10 cellular contexts compared by ENCODE assay signal in genomic region chr15:92915766-92916435, GRCh38. TPM values are rescaled to one million over a fixed set of nuclear protein-coding genes. Genes with fewer than 3 reads are reported as not detected.
DNase-seq lines count a peak whose midpoint lies in the region; ATAC-seq and TF ChIP-seq lines count a peak whose summit lies in the region.
"Had no signal": no experiment of that assay in that cellular context is flagged by ENCODE, and none has a peak within 500 bp of the region (broad histone marks: within the 10 kb centered on the region; RNA-seq: fewer than 3 reads in every experiment).

No MANE protein-coding gene starts in this region.

- no peaks in the 10 kb centered on the region for H3K27me3 ChIP-seq in BLaER1 treated with 17β-estradiol and CSF1 and Interleukin-3, amounts not matched to agents 10 nM and 100 nM
- no peaks in the 10 kb centered on the region for H3K27me3 ChIP-seq in OCI-LY3 (ENCODE audit: low read depth, low read length)
- no peaks in the 10 kb centered on the region for H3K27me3 ChIP-seq in colonic mucosa
- H3K27me3 ChIP-seq in neuronal stem cell (ENCODE audit: control insufficient read depth in 3 of 3, insufficient read depth in 3 of 3, low read depth in 1 of 3, low read length in 3 of 3), result no peaks in the 10 kb centered on the region

- H2BK15ac ChIP-seq in neuronal stem cell (ENCODE audit: low read length), result no peak overlapping the region

- H3K9me3 ChIP-seq in BLaER1 treated with 17β-estradiol and CSF1 and Interleukin-3, amounts not matched to agents 10 nM and 100 nM (replicated peaks in 1 of 11), result peaks cover 0 to 10% (median 0%) of the 10 kb centered on the region in 11 experiments; a peak in 2 of 22 replicates
- no peaks in the 10 kb centered on the region for H3K9me3 ChIP-seq in OCI-LY3 (ENCODE audit: insufficient read depth, low read length)
- H3K9me3 ChIP-seq in colonic mucosa, result no peaks in the 10 kb centered on the region
- peaks cover 0 to 14% of the 10 kb centered on the region in 2 donors for H3K9me3 ChIP-seq in neuronal stem cell (replicated peaks in 1 of 2; ENCODE audit: control insufficient read depth in 2 of 2, insufficient read depth in 1 of 2, low read depth in 1 of 2, low read length in 2 of 2)

- peaks cover 48 to 97% (median 68%) of the 10 kb centered on the region in 10 experiments for H3K4me1 ChIP-seq in BLaER1 treated with 17β-estradiol and CSF1 and Interleukin-3, amounts not matched to agents 10 nM and 100 nM
- H3K4me1 ChIP-seq in OCI-LY3 (ENCODE audit: low read length) (peaks cover 46% of the 10 kb centered on the region), colonic mucosa (peaks cover 36% of the 10 kb centered on the region), neuronal stem cell (ENCODE audit: control insufficient read depth in 2 of 2, insufficient read depth in 1 of 2, low read depth in 1 of 2, low read length in 2 of 2) (peaks cover 7 to 12% of the 10 kb centered on the region in 2 donors)

- peaks cover 5% of the 10 kb centered on the region for H3K79me1 ChIP-seq in neuronal stem cell (ENCODE audit: low read depth, low read length)

- no peak overlapping the region for H2BK120ac ChIP-seq in neuronal stem cell (ENCODE audit: low read depth, low read length)

- no peak overlapping the region for H4K8ac ChIP-seq in neuronal stem cell (ENCODE audit: low read depth, low read length)

- no peak overlapping the region for H2BK12ac ChIP-seq in neuronal stem cell (ENCODE audit: low read length)

- H2AFZ ChIP-seq in OCI-LY3 (ENCODE audit: low read depth, low read length), result no peak overlapping the region
- H2AFZ ChIP-seq in neuronal stem cell (ENCODE audit: low read length), result no peak overlapping the region

- H3K9ac ChIP-seq in BLaER1 treated with 17β-estradiol and CSF1 and Interleukin-3, amounts not matched to agents 10 nM and 100 nM, result peak overlapping the region in 4 of 11 experiments; percentile 12 to 79 (median 50); a peak in 8 of 22 replicates
- H3K9ac ChIP-seq in OCI-LY3 (ENCODE audit: low read length), result no peak overlapping the region
- H3K9ac ChIP-seq in colonic mucosa (ENCODE audit: low read depth in 2 of 2, low read length in 2 of 2), result no peak overlapping the region
- no peak overlapping the region for H3K9ac ChIP-seq in neuronal stem cell (ENCODE audit: low read depth, low read length, poor library complexity)

- peak overlapping the region in 1 of 10 experiments; percentile 36; a peak in 1 of 20 replicates for H3K4me3 ChIP-seq in BLaER1 treated with 17β-estradiol and CSF1 and Interleukin-3, amounts not matched to agents 10 nM and 100 nM
- H3K4me3 ChIP-seq in OCI-LY3 (ENCODE audit: low read length) (no peak overlapping the region), colonic mucosa (no peak overlapping the region), neuronal stem cell (ENCODE audit: low read length in 2 of 2) (no peak overlapping the region)

- intact Hi-C loops in colonic mucosa (cut with DNase I), result loop anchor here (5.0 kb wide), 1 partner anchor 119 kb away; no protein-coding TSS in a partner anchor

- H3K23ac ChIP-seq in neuronal stem cell (ENCODE audit: low read depth, low read length, poor library complexity), result no peak overlapping the region

- H2BK5ac ChIP-seq in neuronal stem cell (ENCODE audit: low read length), result no peak overlapping the region

- peaks cover 42 to 70% (median 58%) of the 10 kb centered on the region in 11 experiments; a peak in 21 of 22 replicates for H3K36me3 ChIP-seq in BLaER1 treated with 17β-estradiol and CSF1 and Interleukin-3, amounts not matched to agents 10 nM and 100 nM
- H3K36me3 ChIP-seq in OCI-LY3 (replicated peaks; ENCODE audit: low read depth, low read length) (peaks cover 45% of the 10 kb centered on the region), colonic mucosa (no peaks in the 10 kb centered on the region), neuronal stem cell (replicated peaks in 1 of 2; ENCODE audit: control insufficient read depth in 2 of 2, insufficient read depth in 2 of 2, low read length in 2 of 2) (peaks cover 4 to 92% of the 10 kb centered on the region in 2 donors)

- H3K14ac ChIP-seq in neuronal stem cell (ENCODE audit: low read length), result no peak overlapping the region

- H3K4me2 ChIP-seq in BLaER1 treated with 17β-estradiol and CSF1 and Interleukin-3, amounts not matched to agents 10 nM and 100 nM, result peak overlapping the region in 9 of 11 experiments; percentile 1 to 99 (median 77); a peak in 11 of 22 replicates
- no peak overlapping the region for H3K4me2 ChIP-seq in OCI-LY3 (ENCODE audit: low read length)
- no peak overlapping the region for H3K4me2 ChIP-seq in neuronal stem cell (ENCODE audit: insufficient read depth, low read length, poor library complexity, severe bottlenecking)

- no peak overlapping the region for H4K91ac ChIP-seq in neuronal stem cell (ENCODE audit: low read depth, low read length, poor library complexity)

- TF ChIP-seq CTCF in OCI-LY3 (IDR thresholded peaks at IDR 0.05; ENCODE audit: low read depth, low read length) (no peak), colonic mucosa (IDR thresholded peaks at IDR 0.05) (no peak)

- DNase-seq in colonic mucosa (no peak), neuronal stem cell (ENCODE audit: low spot score) (no peak), nucleus accumbens (lab: John Stamatoyannopoulos, UW) (no peak), AML-193 (lab: John Stamatoyannopoulos, UW) (no peak)
- DNase-seq: activated CD4-positive, CD25-positive, alpha-beta regulatory T cell treated with anti-CD3 and anti-CD28 coated beads, Interleukin-2, amount 50 U/mL, for 72 hours; NCI-H1436 treated with DMSO at 0.1 percent for 48 hours had no signal

- no peak overlapping the region for H3K4ac ChIP-seq in neuronal stem cell (ENCODE audit: low read length)

- H2AK5ac ChIP-seq in neuronal stem cell (ENCODE audit: low read depth, low read length), result no peak overlapping the region

- peak overlapping the region in 10 of 11 experiments; percentile 65 to 99 (median 76); a peak in 21 of 22 replicates for H3K27ac ChIP-seq in BLaER1 treated with 17β-estradiol and CSF1 and Interleukin-3, amounts not matched to agents 10 nM and 100 nM
- H3K27ac ChIP-seq in OCI-LY3 (ENCODE audit: low read length) (peak overlapping the region; percentile 10; the same call in 1 of the 2 replicates), colonic mucosa (peak overlapping the region; percentile 76), neuronal stem cell (replicated peaks; ENCODE audit: low read length) (peak overlapping the region; percentile 74)

- no CpG with 5 or more reads among the region's 4 CpGs for WGBS in neuronal stem cell (ENCODE audit: extremely low coverage in 2 of 2, insufficient read length in 2 of 2, insufficient replicate concordance in 1 of 2), 2 donors

- H3K18ac ChIP-seq in neuronal stem cell (ENCODE audit: low read length), result no peak overlapping the region

- peaks cover 100% of the 10 kb centered on the region for H3K79me2 ChIP-seq in OCI-LY3 (ENCODE audit: low read length)

- no peak for ATAC-seq in HG02678 (IDR thresholded peaks at IDR 0.05; ENCODE audit: unreplicated experiment)
- no peak for ATAC-seq in HG02885 (IDR thresholded peaks at IDR 0.05; ENCODE audit: poor library complexity, unreplicated experiment)

- H4K20me1 ChIP-seq in BLaER1 treated with 17β-estradiol and CSF1 and Interleukin-3, amounts not matched to agents 10 nM and 100 nM, result peaks cover 0 to 22% (median 6%) of the 10 kb centered on the region in 11 experiments; a peak in 9 of 22 replicates
- peaks cover 47% of the 10 kb centered on the region for H4K20me1 ChIP-seq in OCI-LY3 (ENCODE audit: insufficient read depth, low read length)

RNA-seq across cellular contexts. Expression of gene CHD2, which starts 15.8 kb away (rescaled TPM):
- 100 to 1,000 TPM in 1 of 2 donors, 10 to 100 TPM in 1; 87.5 to 121 TPM for total RNA-seq in colonic mucosa
- 63.3 TPM for polyA plus RNA-seq in neuronal stem cell (2013, experiment 1 of 2)
- polyA plus RNA-seq in neuronal stem cell (2013, experiment 2 of 2), result 62.8 TPM

Comparison
In these comparisons a context has a peak if more than half of its experiments do, and no peak if none do; other contexts are left out.
1. H3K27ac ChIP-seq: peak in every context shown above with its lines; median percentile 76 in BLaER1 treated with 17β-estradiol and CSF1 and Interleukin-3, amounts not matched to agents 10 nM and 100 nM; 76 in colonic mucosa; 74 in neuronal stem cell; 10 in OCI-LY3.
2. H3K4me2 ChIP-seq: peak in BLaER1 treated with 17β-estradiol and CSF1 and Interleukin-3, amounts not matched to agents 10 nM and 100 nM (9 of 11); none in OCI-LY3 (single experiment) and neuronal stem cell (single experiment).